Comparison of ENCODE assay signal across 1 cellular context in the genomic region with DNA sequence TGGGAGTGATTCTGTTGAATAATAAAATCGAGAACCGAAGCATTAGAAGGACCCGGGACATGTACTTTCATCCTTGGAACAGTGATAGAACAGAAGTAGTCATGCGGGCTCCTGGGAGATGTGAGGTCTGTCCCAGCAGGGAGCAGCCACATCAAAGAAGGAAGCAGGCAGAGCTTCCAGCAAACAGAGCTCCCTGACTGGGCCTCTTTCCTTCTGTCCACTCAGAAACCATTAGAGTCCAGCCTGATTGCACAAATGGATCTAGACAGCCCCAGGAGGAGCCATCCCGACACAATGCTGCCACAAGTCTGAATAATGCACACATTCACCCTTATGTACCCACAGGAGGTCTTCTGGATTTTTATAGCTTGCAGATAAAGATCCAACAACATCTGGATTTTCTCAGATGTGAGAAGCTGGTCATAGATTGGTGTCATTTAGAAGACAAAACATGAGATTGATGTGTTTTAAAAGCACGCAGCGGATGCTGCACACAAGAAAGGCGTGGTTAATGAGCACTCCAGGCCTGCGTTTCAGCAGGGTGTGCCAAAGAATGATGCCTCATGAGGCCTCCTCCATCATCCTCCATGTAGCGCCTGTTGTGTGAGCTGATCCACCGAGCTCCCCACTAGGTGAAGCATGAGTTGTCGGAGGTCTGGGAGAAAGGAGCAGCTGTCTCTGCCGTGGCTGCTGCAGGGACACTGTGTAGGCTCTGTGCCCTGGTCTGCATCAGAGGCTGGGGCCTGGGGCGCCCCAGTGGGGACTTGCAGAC.
TF ChIP-seq lines count a peak whose summit lies in the region.

No MANE protein-coding gene starts in this region.

TF ChIP-seq in HepG2, 621 proteins besides CTCF, POLR2A, EP300 and RAD21 (continued from another document):
- no peak for TF ChIP-seq RNF219 (CRISPR knock-in tag; IDR thresholded peaks at IDR 0.05)
- TF ChIP-seq, protein P1, sequence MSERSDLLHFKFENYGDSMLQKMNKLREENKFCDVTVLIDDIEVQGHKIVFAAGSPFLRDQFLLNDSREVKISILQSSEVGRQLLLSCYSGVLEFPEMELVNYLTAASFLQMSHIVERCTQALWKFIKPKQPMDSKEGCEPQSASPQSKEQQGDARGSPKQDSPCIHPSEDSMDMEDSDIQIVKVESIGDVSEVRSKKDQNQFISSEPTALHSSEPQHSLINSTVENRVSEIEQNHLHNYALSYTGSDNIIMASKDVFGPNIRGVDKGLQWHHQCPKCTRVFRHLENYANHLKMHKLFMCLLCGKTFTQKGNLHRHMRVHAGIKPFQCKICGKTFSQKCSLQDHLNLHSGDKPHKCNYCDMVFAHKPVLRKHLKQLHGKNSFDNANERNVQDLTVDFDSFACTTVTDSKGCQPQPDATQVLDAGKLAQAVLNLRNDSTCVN (CRISPR knock-in tag; IDR thresholded peaks at IDR 0.05; ENCODE audit: borderline replicate concordance): no peak
- TF ChIP-seq, protein P2, sequence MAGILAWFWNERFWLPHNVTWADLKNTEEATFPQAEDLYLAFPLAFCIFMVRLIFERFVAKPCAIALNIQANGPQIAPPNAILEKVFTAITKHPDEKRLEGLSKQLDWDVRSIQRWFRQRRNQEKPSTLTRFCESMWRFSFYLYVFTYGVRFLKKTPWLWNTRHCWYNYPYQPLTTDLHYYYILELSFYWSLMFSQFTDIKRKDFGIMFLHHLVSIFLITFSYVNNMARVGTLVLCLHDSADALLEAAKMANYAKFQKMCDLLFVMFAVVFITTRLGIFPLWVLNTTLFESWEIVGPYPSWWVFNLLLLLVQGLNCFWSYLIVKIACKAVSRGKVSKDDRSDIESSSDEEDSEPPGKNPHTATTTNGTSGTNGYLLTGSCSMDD (CRISPR knock-in tag; IDR thresholded peaks at IDR 0.05): no peak
- no peak for TF ChIP-seq PCBP1 (IDR thresholded peaks at IDR 0.05; ENCODE audit: borderline replicate concordance, low read depth, low read length)
- TF ChIP-seq, protein P3, sequence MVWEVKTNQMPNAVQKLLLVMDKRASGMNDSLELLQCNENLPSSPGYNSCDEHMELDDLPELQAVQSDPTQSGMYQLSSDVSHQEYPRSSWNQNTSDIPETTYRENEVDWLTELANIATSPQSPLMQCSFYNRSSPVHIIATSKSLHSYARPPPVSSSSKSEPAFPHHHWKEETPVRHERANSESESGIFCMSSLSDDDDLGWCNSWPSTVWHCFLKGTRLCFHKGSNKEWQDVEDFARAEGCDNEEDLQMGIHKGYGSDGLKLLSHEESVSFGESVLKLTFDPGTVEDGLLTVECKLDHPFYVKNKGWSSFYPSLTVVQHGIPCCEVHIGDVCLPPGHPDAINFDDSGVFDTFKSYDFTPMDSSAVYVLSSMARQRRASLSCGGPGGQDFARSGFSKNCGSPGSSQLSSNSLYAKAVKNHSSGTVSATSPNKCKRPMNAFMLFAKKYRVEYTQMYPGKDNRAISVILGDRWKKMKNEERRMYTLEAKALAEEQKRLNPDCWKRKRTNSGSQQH (CRISPR knock-in tag; IDR thresholded peaks at IDR 0.05; ENCODE audit: low read depth): no peak
- TF ChIP-seq, protein P4, sequence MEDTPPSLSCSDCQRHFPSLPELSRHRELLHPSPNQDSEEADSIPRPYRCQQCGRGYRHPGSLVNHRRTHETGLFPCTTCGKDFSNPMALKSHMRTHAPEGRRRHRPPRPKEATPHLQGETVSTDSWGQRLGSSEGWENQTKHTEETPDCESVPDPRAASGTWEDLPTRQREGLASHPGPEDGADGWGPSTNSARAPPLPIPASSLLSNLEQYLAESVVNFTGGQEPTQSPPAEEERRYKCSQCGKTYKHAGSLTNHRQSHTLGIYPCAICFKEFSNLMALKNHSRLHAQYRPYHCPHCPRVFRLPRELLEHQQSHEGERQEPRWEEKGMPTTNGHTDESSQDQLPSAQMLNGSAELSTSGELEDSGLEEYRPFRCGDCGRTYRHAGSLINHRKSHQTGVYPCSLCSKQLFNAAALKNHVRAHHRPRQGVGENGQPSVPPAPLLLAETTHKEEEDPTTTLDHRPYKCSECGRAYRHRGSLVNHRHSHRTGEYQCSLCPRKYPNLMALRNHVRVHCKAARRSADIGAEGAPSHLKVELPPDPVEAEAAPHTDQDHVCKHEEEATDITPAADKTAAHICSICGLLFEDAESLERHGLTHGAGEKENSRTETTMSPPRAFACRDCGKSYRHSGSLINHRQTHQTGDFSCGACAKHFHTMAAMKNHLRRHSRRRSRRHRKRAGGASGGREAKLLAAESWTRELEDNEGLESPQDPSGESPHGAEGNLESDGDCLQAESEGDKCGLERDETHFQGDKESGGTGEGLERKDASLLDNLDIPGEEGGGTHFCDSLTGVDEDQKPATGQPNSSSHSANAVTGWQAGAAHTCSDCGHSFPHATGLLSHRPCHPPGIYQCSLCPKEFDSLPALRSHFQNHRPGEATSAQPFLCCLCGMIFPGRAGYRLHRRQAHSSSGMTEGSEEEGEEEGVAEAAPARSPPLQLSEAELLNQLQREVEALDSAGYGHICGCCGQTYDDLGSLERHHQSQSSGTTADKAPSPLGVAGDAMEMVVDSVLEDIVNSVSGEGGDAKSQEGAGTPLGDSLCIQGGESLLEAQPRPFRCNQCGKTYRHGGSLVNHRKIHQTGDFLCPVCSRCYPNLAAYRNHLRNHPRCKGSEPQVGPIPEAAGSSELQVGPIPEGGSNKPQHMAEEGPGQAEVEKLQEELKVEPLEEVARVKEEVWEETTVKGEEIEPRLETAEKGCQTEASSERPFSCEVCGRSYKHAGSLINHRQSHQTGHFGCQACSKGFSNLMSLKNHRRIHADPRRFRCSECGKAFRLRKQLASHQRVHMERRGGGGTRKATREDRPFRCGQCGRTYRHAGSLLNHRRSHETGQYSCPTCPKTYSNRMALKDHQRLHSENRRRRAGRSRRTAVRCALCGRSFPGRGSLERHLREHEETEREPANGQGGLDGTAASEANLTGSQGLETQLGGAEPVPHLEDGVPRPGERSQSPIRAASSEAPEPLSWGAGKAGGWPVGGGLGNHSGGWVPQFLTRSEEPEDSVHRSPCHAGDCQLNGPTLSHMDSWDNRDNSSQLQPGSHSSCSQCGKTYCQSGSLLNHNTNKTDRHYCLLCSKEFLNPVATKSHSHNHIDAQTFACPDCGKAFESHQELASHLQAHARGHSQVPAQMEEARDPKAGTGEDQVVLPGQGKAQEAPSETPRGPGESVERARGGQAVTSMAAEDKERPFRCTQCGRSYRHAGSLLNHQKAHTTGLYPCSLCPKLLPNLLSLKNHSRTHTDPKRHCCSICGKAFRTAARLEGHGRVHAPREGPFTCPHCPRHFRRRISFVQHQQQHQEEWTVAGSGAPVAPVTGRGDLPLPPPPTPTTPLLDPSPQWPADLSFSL (CRISPR knock-in tag; IDR thresholded peaks at IDR 0.05): no peak
- TF ChIP-seq, protein P5, sequence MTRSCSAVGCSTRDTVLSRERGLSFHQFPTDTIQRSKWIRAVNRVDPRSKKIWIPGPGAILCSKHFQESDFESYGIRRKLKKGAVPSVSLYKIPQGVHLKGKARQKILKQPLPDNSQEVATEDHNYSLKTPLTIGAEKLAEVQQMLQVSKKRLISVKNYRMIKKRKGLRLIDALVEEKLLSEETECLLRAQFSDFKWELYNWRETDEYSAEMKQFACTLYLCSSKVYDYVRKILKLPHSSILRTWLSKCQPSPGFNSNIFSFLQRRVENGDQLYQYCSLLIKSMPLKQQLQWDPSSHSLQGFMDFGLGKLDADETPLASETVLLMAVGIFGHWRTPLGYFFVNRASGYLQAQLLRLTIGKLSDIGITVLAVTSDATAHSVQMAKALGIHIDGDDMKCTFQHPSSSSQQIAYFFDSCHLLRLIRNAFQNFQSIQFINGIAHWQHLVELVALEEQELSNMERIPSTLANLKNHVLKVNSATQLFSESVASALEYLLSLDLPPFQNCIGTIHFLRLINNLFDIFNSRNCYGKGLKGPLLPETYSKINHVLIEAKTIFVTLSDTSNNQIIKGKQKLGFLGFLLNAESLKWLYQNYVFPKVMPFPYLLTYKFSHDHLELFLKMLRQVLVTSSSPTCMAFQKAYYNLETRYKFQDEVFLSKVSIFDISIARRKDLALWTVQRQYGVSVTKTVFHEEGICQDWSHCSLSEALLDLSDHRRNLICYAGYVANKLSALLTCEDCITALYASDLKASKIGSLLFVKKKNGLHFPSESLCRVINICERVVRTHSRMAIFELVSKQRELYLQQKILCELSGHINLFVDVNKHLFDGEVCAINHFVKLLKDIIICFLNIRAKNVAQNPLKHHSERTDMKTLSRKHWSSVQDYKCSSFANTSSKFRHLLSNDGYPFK (CRISPR knock-in tag; IDR thresholded peaks at IDR 0.05; ENCODE audit: borderline replicate concordance): no peak
- no peak for TF ChIP-seq ZNF816 (CRISPR knock-in tag; IDR thresholded peaks at IDR 0.05; ENCODE audit: borderline replicate concordance)
- TF ChIP-seq ZNF616 (CRISPR knock-in tag; IDR thresholded peaks at IDR 0.05; ENCODE audit: low read depth): no peak
- TF ChIP-seq, protein P6, sequence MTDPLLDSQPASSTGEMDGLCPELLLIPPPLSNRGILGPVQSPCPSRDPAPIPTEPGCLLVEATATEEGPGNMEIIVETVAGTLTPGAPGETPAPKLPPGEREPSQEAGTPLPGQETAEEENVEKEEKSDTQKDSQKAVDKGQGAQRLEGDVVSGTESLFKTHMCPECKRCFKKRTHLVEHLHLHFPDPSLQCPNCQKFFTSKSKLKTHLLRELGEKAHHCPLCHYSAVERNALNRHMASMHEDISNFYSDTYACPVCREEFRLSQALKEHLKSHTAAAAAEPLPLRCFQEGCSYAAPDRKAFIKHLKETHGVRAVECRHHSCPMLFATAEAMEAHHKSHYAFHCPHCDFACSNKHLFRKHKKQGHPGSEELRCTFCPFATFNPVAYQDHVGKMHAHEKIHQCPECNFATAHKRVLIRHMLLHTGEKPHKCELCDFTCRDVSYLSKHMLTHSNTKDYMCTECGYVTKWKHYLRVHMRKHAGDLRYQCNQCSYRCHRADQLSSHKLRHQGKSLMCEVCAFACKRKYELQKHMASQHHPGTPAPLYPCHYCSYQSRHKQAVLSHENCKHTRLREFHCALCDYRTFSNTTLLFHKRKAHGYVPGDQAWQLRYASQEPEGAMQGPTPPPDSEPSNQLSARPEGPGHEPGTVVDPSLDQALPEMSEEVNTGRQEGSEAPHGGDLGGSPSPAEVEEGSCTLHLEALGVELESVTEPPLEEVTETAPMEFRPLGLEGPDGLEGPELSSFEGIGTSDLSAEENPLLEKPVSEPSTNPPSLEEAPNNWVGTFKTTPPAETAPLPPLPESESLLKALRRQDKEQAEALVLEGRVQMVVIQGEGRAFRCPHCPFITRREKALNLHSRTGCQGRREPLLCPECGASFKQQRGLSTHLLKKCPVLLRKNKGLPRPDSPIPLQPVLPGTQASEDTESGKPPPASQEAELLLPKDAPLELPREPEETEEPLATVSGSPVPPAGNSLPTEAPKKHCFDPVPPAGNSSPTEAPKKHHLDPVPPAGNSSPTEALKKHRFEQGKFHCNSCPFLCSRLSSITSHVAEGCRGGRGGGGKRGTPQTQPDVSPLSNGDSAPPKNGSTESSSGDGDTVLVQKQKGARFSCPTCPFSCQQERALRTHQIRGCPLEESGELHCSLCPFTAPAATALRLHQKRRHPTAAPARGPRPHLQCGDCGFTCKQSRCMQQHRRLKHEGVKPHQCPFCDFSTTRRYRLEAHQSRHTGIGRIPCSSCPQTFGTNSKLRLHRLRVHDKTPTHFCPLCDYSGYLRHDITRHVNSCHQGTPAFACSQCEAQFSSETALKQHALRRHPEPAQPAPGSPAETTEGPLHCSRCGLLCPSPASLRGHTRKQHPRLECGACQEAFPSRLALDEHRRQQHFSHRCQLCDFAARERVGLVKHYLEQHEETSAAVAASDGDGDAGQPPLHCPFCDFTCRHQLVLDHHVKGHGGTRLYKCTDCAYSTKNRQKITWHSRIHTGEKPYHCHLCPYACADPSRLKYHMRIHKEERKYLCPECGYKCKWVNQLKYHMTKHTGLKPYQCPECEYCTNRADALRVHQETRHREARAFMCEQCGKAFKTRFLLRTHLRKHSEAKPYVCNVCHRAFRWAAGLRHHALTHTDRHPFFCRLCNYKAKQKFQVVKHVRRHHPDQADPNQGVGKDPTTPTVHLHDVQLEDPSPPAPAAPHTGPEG (CRISPR knock-in tag; IDR thresholded peaks at IDR 0.05): no peak
- no peak for TF ChIP-seq NFIB (CRISPR knock-in tag; IDR thresholded peaks at IDR 0.05; ENCODE audit: borderline replicate concordance)
